ENCODE assay signal across 8 cellular contexts in the genomic region with DNA sequence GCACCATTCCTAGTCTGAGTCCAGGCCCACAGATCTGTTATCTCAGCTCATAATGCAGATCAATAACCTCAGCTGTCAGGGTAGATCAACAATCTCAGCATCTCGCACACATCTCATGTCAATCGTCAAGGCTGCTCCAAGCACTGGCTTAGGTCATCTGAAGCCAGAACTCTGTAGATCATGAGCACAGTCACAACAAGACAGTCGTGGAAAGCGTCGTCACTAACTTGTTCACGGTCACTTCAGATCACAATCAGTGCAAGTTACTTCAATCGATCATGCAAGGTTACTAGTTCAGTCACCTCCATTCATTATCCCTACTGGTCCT.
A peak's percentile ranks its signal among the peaks of the same experiment; 100 is the strongest.
DNase-seq lines count a peak whose midpoint lies in the region; ATAC-seq and TF ChIP-seq lines count a peak whose summit lies in the region.

No MANE protein-coding gene starts in this region.

- peaks cover 5% of the 10 kb centered on the region for H3K36me3 Mint-ChIP-seq in activated CD4-positive, alpha-beta memory T cell treated with anti-CD3 and anti-CD28 coated beads for 36 hours

- peak overlapping the region; percentile 83 for H3K4me3 Mint-ChIP-seq in activated CD4-positive, alpha-beta memory T cell treated with anti-CD3 and anti-CD28 coated beads for 36 hours
- peak overlapping the region; percentile 69 to 82 for H3K4me3 Mint-ChIP-seq in stimulated activated naive CD8-positive, alpha-beta T cell treated with anti-CD3 and anti-CD28 coated beads, Interleukin-15, amount 100 ng/mL, for 72 hours

- peak overlapping the region; percentile 49 to 95 (median 86) for H3K27ac ChIP-seq in heart left ventricle
- H3K27ac ChIP-seq in iPS-18a (ENCODE audit: low read length) = peak overlapping the region; percentile 22

- peaks cover 45% of the 10 kb centered on the region for H3K4me1 Mint-ChIP-seq in activated CD4-positive, alpha-beta memory T cell treated with anti-CD3 and anti-CD28 coated beads for 36 hours (ENCODE audit: low read depth)
- H3K4me1 Mint-ChIP-seq in stimulated activated naive CD8-positive, alpha-beta T cell treated with anti-CD3 and anti-CD28 coated beads, Interleukin-15, amount 100 ng/mL, for 72 hours = peaks cover 44% of the 10 kb centered on the region

- no peak for TF ChIP-seq POLR2A in heart left ventricle (IDR thresholded peaks at IDR 0.05)

- peaks cover 0 to 9% (median 0%) of the 10 kb centered on the region in 9 donors for H3K36me3 ChIP-seq in heart left ventricle
- H3K36me3 ChIP-seq in iPS-18a (ENCODE audit: control insufficient read depth, low read depth, low read length) = peaks cover 4% of the 10 kb centered on the region

- H3K9ac ChIP-seq in iPS-18a (ENCODE audit: low read length) = peak overlapping the region; percentile 35

- CTCF ChIA-PET in activated CD4-positive, alpha-beta memory T cell treated with anti-CD3 and anti-CD28 coated beads for 36 hours (lab: Charles Lee) = interaction anchor here (1.0 to 2.6 kb wide), 2 partner anchors 17 to 24 kb away, joined by 3 to 17 read pairs; no protein-coding TSS in a partner anchor

- H3K4me1 ChIP-seq in heart left ventricle = peaks cover 13 to 49% (median 40%) of the 10 kb centered on the region in 12 donors
- H3K4me1 ChIP-seq in iPS-18a (ENCODE audit: control insufficient read depth, low read depth, low read length) = peaks cover 36% of the 10 kb centered on the region

- H3K9me3 Mint-ChIP-seq in activated CD4-positive, alpha-beta memory T cell treated with anti-CD3 and anti-CD28 coated beads for 36 hours = no peaks in the 10 kb centered on the region
- no peaks in the 10 kb centered on the region for H3K9me3 Mint-ChIP-seq in stimulated activated naive CD8-positive, alpha-beta T cell treated with anti-CD3 and anti-CD28 coated beads, Interleukin-15, amount 100 ng/mL, for 72 hours

- no peaks in the 10 kb centered on the region for H3K27me3 Mint-ChIP-seq in activated CD4-positive, alpha-beta memory T cell treated with anti-CD3 and anti-CD28 coated beads for 36 hours
- no peaks in the 10 kb centered on the region for H3K27me3 Mint-ChIP-seq in stimulated activated naive CD8-positive, alpha-beta T cell treated with anti-CD3 and anti-CD28 coated beads, Interleukin-15, amount 100 ng/mL, for 72 hours

- no peaks in the 10 kb centered on the region for H3K9me3 ChIP-seq in heart left ventricle
- no peaks in the 10 kb centered on the region for H3K9me3 ChIP-seq in iPS-18a (ENCODE audit: control insufficient read depth, low read depth, low read length)

- peak overlapping the region; percentile 41 for H3K27ac Mint-ChIP-seq in activated CD4-positive, alpha-beta memory T cell treated with anti-CD3 and anti-CD28 coated beads for 36 hours
- H3K27ac Mint-ChIP-seq in stimulated activated naive CD8-positive, alpha-beta T cell treated with anti-CD3 and anti-CD28 coated beads, Interleukin-15, amount 100 ng/mL, for 72 hours = peak overlapping the region; percentile 95 to 97

- POLR2A ChIA-PET in activated CD4-positive, alpha-beta memory T cell treated with anti-CD3 and anti-CD28 coated beads for 36 hours (lab: Charles Lee) = no interaction called here

- DNase-seq in heart left ventricle (no peak), Right ventricle myocardium superior (no peak), UCSD-AML1 (lab: John Stamatoyannopoulos, UW; ENCODE audit: unreplicated experiment) (no peak), NCI-H524 (lab: John Stamatoyannopoulos, UW) (no peak), HCEC 1CT (no peak)
- DNase-seq in activated CD4-positive, alpha-beta memory T cell treated with anti-CD3 and anti-CD28 coated beads for 36 hours = peak; percentile 28
- DNase-seq in stimulated activated naive CD8-positive, alpha-beta T cell treated with anti-CD3 and anti-CD28 coated beads, Interleukin-15, amount 100 ng/mL, for 72 hours = peak in 1 of 2 donors; percentile 11

- peak in 1 of 4 donors; percentile 2 for ATAC-seq in heart left ventricle
- ATAC-seq in Right ventricle myocardium superior (ENCODE audit: poor library complexity) = no peak
- ATAC-seq in stimulated activated naive CD8-positive, alpha-beta T cell treated with anti-CD3 and anti-CD28 coated beads, Interleukin-15, amount 100 ng/mL, for 72 hours = peak; percentile 24

- WGBS in heart left ventricle, 4 donors = 33 to 49% (median 44%) methylated on average over 7 of the region's 7 CpGs

- TF ChIP-seq CTCF in heart left ventricle (IDR thresholded peaks at IDR 0.05) = no peak

- H3K4me3 ChIP-seq in heart left ventricle (peak overlapping the region; percentile 64 to 99 (median 92)), iPS-18a (ENCODE audit: low read length) (peak overlapping the region; percentile 43)

- H3K27me3 ChIP-seq in heart left ventricle (no peaks in the 10 kb centered on the region), iPS-18a (ENCODE audit: control insufficient read depth, insufficient read depth, low read length) (no peaks in the 10 kb centered on the region)

- intact Hi-C loops in heart left ventricle (cut with DNase I) = loop anchor here in 1 of 10 donors (1.0 kb wide), 1 partner anchor 15 kb away; no protein-coding TSS in a partner anchor
- intact Hi-C loops in Right ventricle myocardium superior (cut with DNase I) = no loop called here
- intact Hi-C loops in activated CD4-positive, alpha-beta memory T cell treated with anti-CD3 and anti-CD28 coated beads for 36 hours (cut with micrococcal nuclease) = loop anchor here (2.0 to 10.0 kb wide), 2 partner anchors 189 to 539 kb away; partner anchors contain the start of gene PPIB
